28 cellular contexts compared by ENCODE assay signal in the genomic region with DNA sequence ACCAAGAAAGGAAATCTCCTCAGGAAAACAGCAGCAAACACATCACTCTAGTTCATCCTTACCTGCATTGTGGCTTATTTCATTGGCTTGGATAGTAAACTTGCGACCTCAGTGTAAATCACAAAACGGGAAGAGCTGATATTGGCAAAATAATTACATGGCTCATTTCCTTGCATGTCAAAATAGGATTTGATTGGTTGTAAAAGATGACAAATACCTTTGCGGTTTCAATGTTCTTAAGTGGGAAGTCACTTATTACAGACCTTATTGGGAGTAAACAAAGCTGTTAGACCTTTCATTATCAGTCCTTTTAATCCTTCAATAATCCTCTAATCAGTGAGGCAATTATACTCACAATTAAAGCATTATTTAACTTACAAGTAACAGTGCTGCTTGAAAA.
DNase-seq lines count a peak whose midpoint lies in the region; FAIRE-seq and TF ChIP-seq lines count a peak whose summit lies in the region.
"Had no signal": no experiment of that assay in that cellular context is flagged by ENCODE, and none has a peak within 500 bp of the region (broad histone marks: within the 10 kb centered on the region; RNA-seq: fewer than 3 reads in every experiment).

No MANE protein-coding gene starts in this region.

- no peak for DNase-seq in activated naive CD4-positive, alpha-beta T cell treated with anti-CD3 and anti-CD28 coated beads, Interleukin-2, amount 10 ng/mL, durations not matched to agents 7 days and 5 days
- DNase-seq in activated naive CD4-positive, alpha-beta T cell treated with Interleukin-2 at 50 U/mL for 16 hours, result no peak
- DNase-seq in NCI-H146 treated with DMSO at 0.1 percent for 48 hours (lab: John Stamatoyannopoulos, UW; ENCODE audit: unreplicated experiment), result peak; percentile 12
- DNase-seq in NOMO-1 treated with DMSO at 0.1 percent for 48 hours (lab: John Stamatoyannopoulos, UW; ENCODE audit: unreplicated experiment), result peak; percentile 22
- DNase-seq in small intestine, result peak; percentile 4
- no peak for DNase-seq in testis
- no peak for DNase-seq in G401 (ENCODE audit: low spot score)
- DNase-seq in H4 (ENCODE audit: low spot score), result no peak
- DNase-seq: CD4-positive, CD25-positive, alpha-beta regulatory T cell; DMS79; EL; GF-D8; Kasumi-1; NCI-H1092 treated with DMSO at 0.1 percent for 48 hours; NCI-H187; NCI-H2081 treated with DMSO at 0.1 percent for 48 hours; NCI-H2171; NCI-H226; NCI-H510A; NCI-H774; PC-3; T-helper 2 cell had no signal

- no peaks in the 10 kb centered on the region for H3K27me3 ChIP-seq in small intestine (ENCODE audit: control insufficient read depth in 2 of 2, insufficient read depth in 2 of 2, low read length in 2 of 2)
- no peaks in the 10 kb centered on the region for H3K27me3 ChIP-seq in testis
- H3K27me3 ChIP-seq: BLaER1 had no signal

- TF ChIP-seq POLR2A in testis (IDR thresholded peaks at IDR 0.05), result no peak

- H3K36me3 Mint-ChIP-seq in activated naive CD4-positive, alpha-beta T cell treated with anti-CD3 and anti-CD28 coated beads, Interleukin-2, amount 10 ng/mL, durations not matched to agents 7 days and 5 days, result no peaks in the 10 kb centered on the region
- H3K36me3 Mint-ChIP-seq: CD4-positive, CD25-positive, alpha-beta regulatory T cell had no signal

- WGBS in small intestine, 3 donors, result 21 to 67% (median 33%) methylated on average over 3 of the region's 3 CpGs
- WGBS in testis, 2 donors, result 83 to 86% methylated on average over 3 of the region's 3 CpGs

- no peaks in the 10 kb centered on the region for H3K27me3 Mint-ChIP-seq in activated naive CD4-positive, alpha-beta T cell treated with anti-CD3 and anti-CD28 coated beads, Interleukin-2, amount 10 ng/mL, durations not matched to agents 7 days and 5 days
- H3K27me3 Mint-ChIP-seq: CD4-positive, CD25-positive, alpha-beta regulatory T cell had no signal

- no peak overlapping the region for H3K4me3 Mint-ChIP-seq in activated naive CD4-positive, alpha-beta T cell treated with anti-CD3 and anti-CD28 coated beads, Interleukin-2, amount 10 ng/mL, durations not matched to agents 7 days and 5 days
- H3K4me3 Mint-ChIP-seq: CD4-positive, CD25-positive, alpha-beta regulatory T cell had no signal

- no peaks in the 10 kb centered on the region for H3K9me3 Mint-ChIP-seq in activated naive CD4-positive, alpha-beta T cell treated with anti-CD3 and anti-CD28 coated beads, Interleukin-2, amount 10 ng/mL, durations not matched to agents 7 days and 5 days

- peak overlapping the region; percentile 20 for H3K27ac Mint-ChIP-seq in activated naive CD4-positive, alpha-beta T cell treated with anti-CD3 and anti-CD28 coated beads, Interleukin-2, amount 10 ng/mL, durations not matched to agents 7 days and 5 days
- H3K27ac Mint-ChIP-seq: CD4-positive, CD25-positive, alpha-beta regulatory T cell had no signal

- no peak overlapping the region for H3K27ac ChIP-seq in small intestine (ENCODE audit: low read depth in 1 of 2, low read length in 1 of 2)
- no peak overlapping the region for H3K27ac ChIP-seq in testis
- H3K27ac ChIP-seq: BLaER1 had no signal

- FAIRE-seq in small intestine (lab: Jason Lieb, UNC), result no peak
- FAIRE-seq: A204.1, GM12891, H1, HepG2, K562 had no signal

- H3K4me1 ChIP-seq in small intestine (ENCODE audit: control insufficient read depth in 2 of 2, insufficient read depth in 1 of 2, low read depth in 1 of 2, low read length in 1 of 2) (no peaks in the 10 kb centered on the region), testis (no peaks in the 10 kb centered on the region)
- H3K4me1 ChIP-seq: BLaER1 had no signal

- no peak for TF ChIP-seq CTCF in testis (IDR thresholded peaks at IDR 0.05)

- CTCF ChIA-PET in activated naive CD4-positive, alpha-beta T cell treated with anti-CD3 and anti-CD28 coated beads, Interleukin-2, amount 10 ng/mL, durations not matched to agents 7 days and 5 days (lab: Charles Lee), result no interaction called here

- intact Hi-C loops in testis (cut with DNase I; ENCODE audit: low total_unique reads), result no loop called here

- no peaks in the 10 kb centered on the region for H3K36me3 ChIP-seq in small intestine (ENCODE audit: control insufficient read depth in 2 of 2, insufficient read depth in 2 of 2, low read length in 2 of 2)
- no peaks in the 10 kb centered on the region for H3K36me3 ChIP-seq in testis (ENCODE audit: low read depth, missing control alignments)

- H3K4me3 ChIP-seq in small intestine (ENCODE audit: low read depth in 1 of 2, low read length in 2 of 2), result no peak overlapping the region
- H3K4me3 ChIP-seq in testis, result no peak overlapping the region
- H3K4me3 ChIP-seq: BLaER1, K562 had no signal

- in situ Hi-C loops in G401 (cut with HindIII; ENCODE audit: low sequenced_read_pairs), result no loop called here

- no peaks in the 10 kb centered on the region for H3K9me3 ChIP-seq in small intestine (ENCODE audit: control insufficient read depth, low read depth)
- no peaks in the 10 kb centered on the region for H3K9me3 ChIP-seq in testis

- no peaks in the 10 kb centered on the region for H3K4me1 Mint-ChIP-seq in activated naive CD4-positive, alpha-beta T cell treated with anti-CD3 and anti-CD28 coated beads, Interleukin-2, amount 10 ng/mL, durations not matched to agents 7 days and 5 days
- H3K4me1 Mint-ChIP-seq: CD4-positive, CD25-positive, alpha-beta regulatory T cell had no signal

Comparison
In these comparisons a context has a peak if more than half of its experiments do, and no peak if none do; other contexts are left out.
1. DNase-seq: peak in NCI-H146 treated with DMSO at 0.1 percent for 48 hours (single experiment), NOMO-1 treated with DMSO at 0.1 percent for 48 hours (single experiment) and small intestine (single experiment); none in activated naive CD4-positive, alpha-beta T cell treated with anti-CD3 and anti-CD28 coated beads, Interleukin-2, amount 10 ng/mL, durations not matched to agents 7 days and 5 days (single experiment), activated naive CD4-positive, alpha-beta T cell treated with Interleukin-2 at 50 U/mL for 16 hours (single experiment), testis (single experiment), G401 (single experiment) and H4 (single experiment).